ENCODE assay signal across 8 cellular contexts in genomic region chr13:111153977-111154332, GRCh38. TPM values are rescaled to one million over a fixed set of nuclear protein-coding genes. Genes with fewer than 3 reads are reported as not detected.
A peak's percentile ranks its signal among the peaks of the same experiment; 100 is the strongest.
DNase-seq lines count a peak whose midpoint lies in the region; ATAC-seq and TF ChIP-seq lines count a peak whose summit lies in the region.

No MANE protein-coding gene starts in this region.

- 0% methylated on average over 1 to 7 of the region's 31 CpGs for WGBS in esophagus squamous epithelium, 2 donors
- 0 to 1% methylated on average over 31 of the region's 31 CpGs for WGBS in aorta, 2 donors

- H2AFZ ChIP-seq in neural progenitor cell (replicated peaks): peak overlapping the region; percentile 20

- peaks cover 23% of the 10 kb centered on the region for H3F3A ChIP-seq in neural progenitor cell (ENCODE audit: low read depth)

- H3K27me3 ChIP-seq in HUES48 (ENCODE audit: control insufficient read depth, insufficient read depth, low read length) (no peaks in the 10 kb centered on the region), esophagus squamous epithelium (no peaks in the 10 kb centered on the region), neural progenitor cell (no peaks in the 10 kb centered on the region), aorta (ENCODE audit: control insufficient read depth in 1 of 2, insufficient read depth in 2 of 2, low read length in 1 of 2) (no peaks in the 10 kb centered on the region)

- CTCF ChIA-PET in activated CD4-positive, alpha-beta T cell treated with anti-CD3 and anti-CD28 coated beads, Interleukin-2, amount 10 ng/mL, durations not matched to agents 7 days and 5 days (lab: Charles Lee): no interaction called here

- H3K4me3 ChIP-seq in GM12865 (ENCODE audit: low read depth, low read length): peak overlapping the region; percentile 58
- H3K4me3 ChIP-seq in HUES48 (ENCODE audit: low read depth, low read length): peak overlapping the region; percentile 93
- peak overlapping the region; percentile 65 to 100 (median 92) for H3K4me3 ChIP-seq in esophagus squamous epithelium
- H3K4me3 ChIP-seq in neural progenitor cell: peak overlapping the region; percentile 77
- peak overlapping the region; percentile 66 to 87 for H3K4me3 ChIP-seq in aorta (ENCODE audit: low read length in 2 of 2)

- H3K9ac ChIP-seq in HUES48 (ENCODE audit: low read depth, low read length): peak overlapping the region; percentile 95
- H3K9ac ChIP-seq in neural progenitor cell: peak overlapping the region; percentile 95

- peaks cover 35% of the 10 kb centered on the region for H4K20me1 ChIP-seq in neural progenitor cell (ENCODE audit: low read depth)

- H3K27ac Mint-ChIP-seq in activated CD4-positive, alpha-beta T cell treated with anti-CD3 and anti-CD28 coated beads, Interleukin-2, amount 10 ng/mL, durations not matched to agents 7 days and 5 days: peak overlapping the region; percentile 95
- H3K27ac Mint-ChIP-seq in neural progenitor cell: peak overlapping the region; percentile 75

- H3K36me3 Mint-ChIP-seq in activated CD4-positive, alpha-beta T cell treated with anti-CD3 and anti-CD28 coated beads, Interleukin-2, amount 10 ng/mL, durations not matched to agents 7 days and 5 days (ENCODE audit: low read depth): peaks cover 12% of the 10 kb centered on the region
- H3K36me3 Mint-ChIP-seq in neural progenitor cell: peaks cover 3% of the 10 kb centered on the region

- no peak for DNase-seq in GM12865 (ENCODE audit: low read depth)
- no peak for DNase-seq in activated CD4-positive, alpha-beta T cell treated with anti-CD3 and anti-CD28 coated beads, Interleukin-2, amount 10 ng/mL, durations not matched to agents 7 days and 5 days
- DNase-seq in esophagus squamous epithelium (lab: John Stamatoyannopoulos, UW): no peak
- no peak for DNase-seq in neural progenitor cell (ENCODE audit: low spot score)
- DNase-seq in aorta: peak in 1 of 2 donors; percentile 88
- DNase-seq in NCI-H128 (lab: John Stamatoyannopoulos, UW; ENCODE audit: unreplicated experiment): no peak

- no peak for TF ChIP-seq POLR2A in esophagus squamous epithelium (IDR thresholded peaks at IDR 0.05)

- H3K4me2 ChIP-seq in neural progenitor cell: peak overlapping the region; percentile 96

- peak overlapping the region; percentile 95 for H3K4me3 Mint-ChIP-seq in activated CD4-positive, alpha-beta T cell treated with anti-CD3 and anti-CD28 coated beads, Interleukin-2, amount 10 ng/mL, durations not matched to agents 7 days and 5 days
- H3K4me3 Mint-ChIP-seq in neural progenitor cell: peak overlapping the region; percentile 94

- H3K4me1 ChIP-seq in HUES48 (ENCODE audit: control insufficient read depth, insufficient read depth, low read length) (peaks cover 17% of the 10 kb centered on the region), esophagus squamous epithelium (peaks cover 15 to 56% (median 22%) of the 10 kb centered on the region in 3 donors), neural progenitor cell (peaks cover 17% of the 10 kb centered on the region), aorta (ENCODE audit: control insufficient read depth in 1 of 2, insufficient read depth in 2 of 2, low read length in 2 of 2) (peaks cover 6 to 7% of the 10 kb centered on the region in 2 donors)

- POLR2A ChIA-PET in activated CD4-positive, alpha-beta T cell treated with anti-CD3 and anti-CD28 coated beads, Interleukin-2, amount 10 ng/mL, durations not matched to agents 7 days and 5 days (lab: Charles Lee): no interaction called here

- no peaks in the 10 kb centered on the region for H3K9me3 Mint-ChIP-seq in activated CD4-positive, alpha-beta T cell treated with anti-CD3 and anti-CD28 coated beads, Interleukin-2, amount 10 ng/mL, durations not matched to agents 7 days and 5 days
- no peaks in the 10 kb centered on the region for H3K9me3 Mint-ChIP-seq in neural progenitor cell

- ATAC-seq in GM21526 (IDR thresholded peaks at IDR 0.05; ENCODE audit: low FRiP score, unreplicated experiment): peak; percentile 52
- peak; percentile 69 for ATAC-seq in aorta (ENCODE audit: low FRiP score)

- H3K9me3 ChIP-seq in HUES48 (ENCODE audit: control insufficient read depth, insufficient read depth, low read length) (no peaks in the 10 kb centered on the region), esophagus squamous epithelium (no peaks in the 10 kb centered on the region), neural progenitor cell (ENCODE audit: low read depth) (no peaks in the 10 kb centered on the region), aorta (ENCODE audit: control insufficient read depth, low read length) (no peaks in the 10 kb centered on the region)

- H3K36me3 ChIP-seq in HUES48 (ENCODE audit: control insufficient read depth, insufficient read depth, low read length): peaks cover 6% of the 10 kb centered on the region
- peaks cover 0 to 1% (median 0%) of the 10 kb centered on the region in 3 donors for H3K36me3 ChIP-seq in esophagus squamous epithelium
- no peaks in the 10 kb centered on the region for H3K36me3 ChIP-seq in neural progenitor cell
- no peaks in the 10 kb centered on the region for H3K36me3 ChIP-seq in aorta (ENCODE audit: control insufficient read depth in 1 of 2, insufficient read depth in 2 of 2, low read length in 1 of 2)

- H3K79me2 ChIP-seq in neural progenitor cell (ENCODE audit: low read depth): peaks cover 58% of the 10 kb centered on the region

- H3K27ac ChIP-seq in HUES48 (ENCODE audit: low read depth, low read length) (peak overlapping the region; percentile 96), esophagus squamous epithelium (peak overlapping the region; percentile 94 to 99 (median 98)), neural progenitor cell (peak overlapping the region; percentile 94), aorta (ENCODE audit: low read depth in 1 of 2, low read length in 2 of 2) (peak overlapping the region; percentile 2 to 99)

- TF ChIP-seq CTCF in GM12865 (IDR thresholded peaks at IDR 0.05; ENCODE audit: insufficient read depth, low read depth, low read length, missing control alignments) (peak; percentile 6), esophagus squamous epithelium (IDR thresholded peaks at IDR 0.05) (peak in 3 of 6 experiments; percentile 7 to 27 (median 22)), neural progenitor cell (IDR thresholded peaks at IDR 0.05) (peak; percentile 31)

- H3K27me3 Mint-ChIP-seq in activated CD4-positive, alpha-beta T cell treated with anti-CD3 and anti-CD28 coated beads, Interleukin-2, amount 10 ng/mL, durations not matched to agents 7 days and 5 days: peaks cover 23% of the 10 kb centered on the region
- no peaks in the 10 kb centered on the region for H3K27me3 Mint-ChIP-seq in neural progenitor cell (ENCODE audit: insufficient read depth, low read depth)

- peaks cover 33% of the 10 kb centered on the region for H3K4me1 Mint-ChIP-seq in activated CD4-positive, alpha-beta T cell treated with anti-CD3 and anti-CD28 coated beads, Interleukin-2, amount 10 ng/mL, durations not matched to agents 7 days and 5 days
- peaks cover 20% of the 10 kb centered on the region for H3K4me1 Mint-ChIP-seq in neural progenitor cell

- intact Hi-C loops in esophagus squamous epithelium (cut with DNase I): no loop called here
- intact Hi-C loops in aorta (cut with DNase I): loop anchor here (2.0 to 5.0 kb wide), 4 partner anchors 33 to 63 kb away; partner anchors contain the start of gene ARHGEF7 (in 1 of the 2)

RNA-seq across cellular contexts. Expression of gene ARHGEF7, which starts 38.8 kb away (rescaled TPM):
- 10 to 100 TPM; 64.5 to 72.2 TPM for total RNA-seq in activated CD4-positive, alpha-beta T cell treated with anti-CD3 and anti-CD28 coated beads, Interleukin-2, amount 10 ng/mL, durations not matched to agents 7 days and 5 days
- total RNA-seq in esophagus squamous epithelium (10 to 100 TPM; 11.5 to 57.2 (median 36.5) TPM), neural progenitor cell (ENCODE audit: low replicate concordance) (58.9 and 64.6 TPM in 2 replicates), aorta (100 to 1,000 TPM; 124 to 132 TPM)
- polyA plus RNA-seq in aorta: 10 to 100 TPM; 16.2 to 76.5 TPM
